In genomic region chr20:407097-407952, GRCh38 we compare ENCODE assay signal across 1 cellular context.
TF ChIP-seq lines count a peak whose summit lies in the region.

No MANE protein-coding gene starts in this region.

TF ChIP-seq in A549, 52 proteins besides CTCF, POLR2A, EP300 and RAD21 (continued from another document):
- TF ChIP-seq, protein P1, sequence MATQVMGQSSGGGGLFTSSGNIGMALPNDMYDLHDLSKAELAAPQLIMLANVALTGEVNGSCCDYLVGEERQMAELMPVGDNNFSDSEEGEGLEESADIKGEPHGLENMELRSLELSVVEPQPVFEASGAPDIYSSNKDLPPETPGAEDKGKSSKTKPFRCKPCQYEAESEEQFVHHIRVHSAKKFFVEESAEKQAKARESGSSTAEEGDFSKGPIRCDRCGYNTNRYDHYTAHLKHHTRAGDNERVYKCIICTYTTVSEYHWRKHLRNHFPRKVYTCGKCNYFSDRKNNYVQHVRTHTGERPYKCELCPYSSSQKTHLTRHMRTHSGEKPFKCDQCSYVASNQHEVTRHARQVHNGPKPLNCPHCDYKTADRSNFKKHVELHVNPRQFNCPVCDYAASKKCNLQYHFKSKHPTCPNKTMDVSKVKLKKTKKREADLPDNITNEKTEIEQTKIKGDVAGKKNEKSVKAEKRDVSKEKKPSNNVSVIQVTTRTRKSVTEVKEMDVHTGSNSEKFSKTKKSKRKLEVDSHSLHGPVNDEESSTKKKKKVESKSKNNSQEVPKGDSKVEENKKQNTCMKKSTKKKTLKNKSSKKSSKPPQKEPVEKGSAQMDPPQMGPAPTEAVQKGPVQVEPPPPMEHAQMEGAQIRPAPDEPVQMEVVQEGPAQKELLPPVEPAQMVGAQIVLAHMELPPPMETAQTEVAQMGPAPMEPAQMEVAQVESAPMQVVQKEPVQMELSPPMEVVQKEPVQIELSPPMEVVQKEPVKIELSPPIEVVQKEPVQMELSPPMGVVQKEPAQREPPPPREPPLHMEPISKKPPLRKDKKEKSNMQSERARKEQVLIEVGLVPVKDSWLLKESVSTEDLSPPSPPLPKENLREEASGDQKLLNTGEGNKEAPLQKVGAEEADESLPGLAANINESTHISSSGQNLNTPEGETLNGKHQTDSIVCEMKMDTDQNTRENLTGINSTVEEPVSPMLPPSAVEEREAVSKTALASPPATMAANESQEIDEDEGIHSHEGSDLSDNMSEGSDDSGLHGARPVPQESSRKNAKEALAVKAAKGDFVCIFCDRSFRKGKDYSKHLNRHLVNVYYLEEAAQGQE (IDR thresholded peaks at IDR 0.05): no peak
- peak; percentile 88; the same call in 1 of the 2 replicates for TF ChIP-seq FOSB (CRISPR knock-in tag; IDR thresholded peaks at IDR 0.05)
- no peak for TF ChIP-seq CHD2 (IDR thresholded peaks at IDR 0.05; ENCODE audit: low read length, partially characterized antibody)
- TF ChIP-seq FOSL2 (IDR thresholded peaks at IDR 0.05): no peak
- no peak; the same call in 1 of the 2 replicates for TF ChIP-seq FOSL2 (CRISPR knock-in tag; IDR thresholded peaks at IDR 0.05)
- TF ChIP-seq RFX5 (IDR thresholded peaks at IDR 0.05): no peak
- TF ChIP-seq BHLHE40 (IDR thresholded peaks at IDR 0.05; ENCODE audit: low read depth, low read length): no peak
- no peak for TF ChIP-seq GATA3 (IDR thresholded peaks at IDR 0.05; ENCODE audit: borderline replicate concordance)
- TF ChIP-seq HEYL (CRISPR knock-in tag; IDR thresholded peaks at IDR 0.05): no peak
- TF ChIP-seq HMGXB4 (CRISPR knock-in tag; IDR thresholded peaks at IDR 0.05; ENCODE audit: borderline replicate concordance): no peak
- no peak for TF ChIP-seq POLR2AphosphoS2 (conservative IDR thresholded peaks at IDR 0.05; ENCODE audit: low read length)
- no peak for TF ChIP-seq CBX8 (IDR thresholded peaks at IDR 0.05)
- TF ChIP-seq RCOR1 (IDR thresholded peaks at IDR 0.05; ENCODE audit: low read depth, low read length): no peak
- TF ChIP-seq HOXB5 (CRISPR knock-in tag; IDR thresholded peaks at IDR 0.05): peak; percentile 83; the same call in 1 of the 2 replicates
- TF ChIP-seq, protein P2, sequence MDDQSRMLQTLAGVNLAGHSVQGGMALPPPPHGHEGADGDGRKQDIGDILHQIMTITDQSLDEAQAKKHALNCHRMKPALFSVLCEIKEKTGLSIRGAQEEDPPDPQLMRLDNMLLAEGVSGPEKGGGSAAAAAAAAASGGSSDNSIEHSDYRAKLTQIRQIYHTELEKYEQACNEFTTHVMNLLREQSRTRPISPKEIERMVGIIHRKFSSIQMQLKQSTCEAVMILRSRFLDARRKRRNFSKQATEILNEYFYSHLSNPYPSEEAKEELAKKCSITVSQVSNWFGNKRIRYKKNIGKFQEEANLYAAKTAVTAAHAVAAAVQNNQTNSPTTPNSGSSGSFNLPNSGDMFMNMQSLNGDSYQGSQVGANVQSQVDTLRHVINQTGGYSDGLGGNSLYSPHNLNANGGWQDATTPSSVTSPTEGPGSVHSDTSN (IDR thresholded peaks at IDR 0.05): 0 out of 2 replicates have a peak, but pooled peaks have one; percentile 54
- TF ChIP-seq PHF8 (IDR thresholded peaks at IDR 0.05; ENCODE audit: borderline replicate concordance, low read depth): no peak
- no peak for TF ChIP-seq HES2 (IDR thresholded peaks at IDR 0.05)
- no peak for TF ChIP-seq ZFP36 (IDR thresholded peaks at IDR 0.05; ENCODE audit: borderline replicate concordance, partially characterized antibody)
- TF ChIP-seq MYC (IDR thresholded peaks at IDR 0.05; ENCODE audit: borderline replicate concordance, low read length): no peak
- TF ChIP-seq TP53 (CRISPR knock-in tag; IDR thresholded peaks at IDR 0.05): 0 out of 2 replicates have a peak, but pooled peaks have one; percentile 29
- TF ChIP-seq SMC3 (IDR thresholded peaks at IDR 0.05): 0 out of 3 replicates have a peak, but pooled peaks have one; percentile 33
- TF ChIP-seq KDM5A (IDR thresholded peaks at IDR 0.05): no peak
- no peak for TF ChIP-seq HOXB13 (CRISPR knock-in tag; IDR thresholded peaks at IDR 0.05; ENCODE audit: low read depth)
- peak; percentile 82; the same call in 1 of the 2 replicates for TF ChIP-seq HOXA7 (CRISPR knock-in tag; IDR thresholded peaks at IDR 0.05)
- no peak for TF ChIP-seq EHMT2 (IDR thresholded peaks at IDR 0.05; ENCODE audit: low read depth)
- TF ChIP-seq HDAC2 (IDR thresholded peaks at IDR 0.05): no peak
- TF ChIP-seq KDM1A (IDR thresholded peaks at IDR 0.05; ENCODE audit: low read depth): no peak
- no peak for TF ChIP-seq ESRRA (IDR thresholded peaks at IDR 0.05; ENCODE audit: borderline replicate concordance, low read length)
- TF ChIP-seq BCL3 (IDR thresholded peaks at IDR 0.05): peak; percentile 57; the same call in 1 of the 3 replicates
- TF ChIP-seq SREBF2 (IDR thresholded peaks at IDR 0.05): no peak
- no peak for TF ChIP-seq NPAS2 (CRISPR knock-in tag; IDR thresholded peaks at IDR 0.05; ENCODE audit: borderline replicate concordance)
- TF ChIP-seq CEBPB (IDR thresholded peaks at IDR 0.05): no peak
- no peak for TF ChIP-seq ZSCAN20 (CRISPR knock-in tag; IDR thresholded peaks at IDR 0.05)
- TF ChIP-seq USF2 (IDR thresholded peaks at IDR 0.05): no peak
- TF ChIP-seq JUN (IDR thresholded peaks at IDR 0.05): peak; percentile 94 to 97
- TF ChIP-seq, protein P3, sequence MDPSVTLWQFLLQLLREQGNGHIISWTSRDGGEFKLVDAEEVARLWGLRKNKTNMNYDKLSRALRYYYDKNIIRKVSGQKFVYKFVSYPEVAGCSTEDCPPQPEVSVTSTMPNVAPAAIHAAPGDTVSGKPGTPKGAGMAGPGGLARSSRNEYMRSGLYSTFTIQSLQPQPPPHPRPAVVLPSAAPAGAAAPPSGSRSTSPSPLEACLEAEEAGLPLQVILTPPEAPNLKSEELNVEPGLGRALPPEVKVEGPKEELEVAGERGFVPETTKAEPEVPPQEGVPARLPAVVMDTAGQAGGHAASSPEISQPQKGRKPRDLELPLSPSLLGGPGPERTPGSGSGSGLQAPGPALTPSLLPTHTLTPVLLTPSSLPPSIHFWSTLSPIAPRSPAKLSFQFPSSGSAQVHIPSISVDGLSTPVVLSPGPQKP (IDR thresholded peaks at IDR 0.05; ENCODE audit: low read depth, low read length): no peak
- TF ChIP-seq MAX (IDR thresholded peaks at IDR 0.05): peak; percentile 23; the same call in 1 of the 2 replicates
- TF ChIP-seq ZC3H11A (IDR thresholded peaks at IDR 0.05): no peak
- no peak for TF ChIP-seq CBX2 (IDR thresholded peaks at IDR 0.05; ENCODE audit: borderline replicate concordance, low read depth)
- peak; percentile 81 for TF ChIP-seq TFCP2L1 (CRISPR knock-in tag; IDR thresholded peaks at IDR 0.05)
- TF ChIP-seq EHF (CRISPR knock-in tag; IDR thresholded peaks at IDR 0.05): peak; percentile 64; the same call in 1 of the 2 replicates
- no peak for TF ChIP-seq RARB (CRISPR knock-in tag; IDR thresholded peaks at IDR 0.05)
TF ChIP-seq in A549: peak in this region for 12.
